8 cellular contexts compared by ENCODE assay signal in the genomic region with DNA sequence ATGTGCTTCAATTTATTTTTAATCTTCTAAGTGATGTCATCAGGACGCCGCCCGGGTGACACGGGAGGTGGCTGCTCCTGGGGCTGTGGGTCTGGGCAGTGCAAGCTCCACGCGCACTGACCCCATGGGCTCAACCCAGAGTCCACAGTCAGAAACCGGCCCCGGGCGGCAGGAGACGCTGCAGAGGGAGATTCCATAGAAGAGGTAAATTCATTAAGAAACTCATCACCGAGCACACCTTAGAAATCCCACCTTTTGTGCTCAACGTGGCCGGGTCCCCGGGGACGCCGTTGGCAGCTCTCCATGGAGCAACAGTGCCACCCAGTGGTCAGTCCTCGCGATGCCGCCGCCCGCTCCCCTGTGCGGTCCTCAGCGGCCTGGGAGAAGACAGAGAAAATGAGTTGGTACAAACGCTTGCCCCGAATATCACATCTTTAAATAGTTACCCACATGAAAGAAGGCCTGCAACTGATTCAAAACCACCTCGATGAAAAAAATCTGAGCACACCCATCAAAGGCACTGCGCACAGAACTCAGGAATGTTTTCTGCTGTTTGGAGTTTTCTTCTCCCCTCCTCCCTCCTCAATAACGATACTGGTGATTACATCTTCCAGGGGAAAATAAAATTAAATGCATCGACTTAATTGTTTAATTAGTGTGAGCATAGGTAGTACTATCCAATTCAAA.
DNase-seq lines count a peak whose midpoint lies in the region; FAIRE-seq and TF ChIP-seq lines count a peak whose summit lies in the region.

No MANE protein-coding gene starts in this region.

- H3K27me3 ChIP-seq in MM.1S (replicated peaks; ENCODE audit: insufficient read depth, low read length) (no peaks in the 10 kb centered on the region), adipocyte (replicated peaks; ENCODE audit: control insufficient read depth, insufficient read depth, low read length) (peaks cover 9% of the 10 kb centered on the region), spleen (replicated peaks in 1 of 7) (peaks cover 0 to 39% (median 0%) of the 10 kb centered on the region in 7 donors)

- no peaks in the 10 kb centered on the region for H3K9me3 ChIP-seq in MM.1S (replicated peaks; ENCODE audit: insufficient read depth, low read length)
- H3K9me3 ChIP-seq in adipocyte (ENCODE audit: control insufficient read depth, low read length): no peaks in the 10 kb centered on the region
- H3K9me3 ChIP-seq in spleen: no peaks in the 10 kb centered on the region

- H3K9ac ChIP-seq in MM.1S (ENCODE audit: low read length): no peak overlapping the region
- no peak overlapping the region for H3K9ac ChIP-seq in adipocyte (ENCODE audit: low read length)

- H3K36me3 ChIP-seq in MM.1S (replicated peaks; ENCODE audit: insufficient read depth, low read length) (no peaks in the 10 kb centered on the region), adipocyte (ENCODE audit: control insufficient read depth, insufficient read depth, low read length, severe bottlenecking) (no peaks in the 10 kb centered on the region), spleen (no peaks in the 10 kb centered on the region)

- TF ChIP-seq CTCF in HFF-Myc (IDR thresholded peaks at IDR 0.05; ENCODE audit: low read depth, low read length, missing control alignments): peak; percentile 90
- peak; percentile 95 for TF ChIP-seq CTCF in MM.1S (IDR thresholded peaks at IDR 0.05; ENCODE audit: low read length)
- peak; percentile 55 to 98 (median 95) for TF ChIP-seq CTCF in spleen (IDR thresholded peaks at IDR 0.05 in 8 of 11, conservative IDR thresholded peaks at IDR 0.05 in 3 of 11)

- intact Hi-C loops in spleen (cut with DNase I; ENCODE audit: low total_unique reads): no loop called here

- H3F3A ChIP-seq in MM.1S (ENCODE audit: insufficient read depth, low read length): no peaks in the 10 kb centered on the region

- H3K4me3 ChIP-seq in HFF-Myc (replicated peaks; ENCODE audit: low read depth, low read length) (no peak overlapping the region), MM.1S (ENCODE audit: low read length) (peak overlapping the region; percentile 30; the same call in 1 of the 2 replicates), adipocyte (ENCODE audit: low read length) (no peak overlapping the region), spleen (peak overlapping the region in 3 of 8 donors; percentile 9 to 54 (median 11))

- WGBS in spleen, 5 donors: 11 to 16% (median 11%) methylated on average over 25 to 29 of the region's 29 CpGs

- no peaks in the 10 kb centered on the region for H4K20me1 ChIP-seq in MM.1S (ENCODE audit: insufficient read depth, low read length)

- no peaks in the 10 kb centered on the region for H3K9me2 ChIP-seq in MM.1S (replicated peaks; ENCODE audit: insufficient read depth, low read length)

- no peaks in the 10 kb centered on the region for H3K4me1 ChIP-seq in MM.1S (ENCODE audit: low read length)
- H3K4me1 ChIP-seq in adipocyte (ENCODE audit: control insufficient read depth, insufficient read depth, low read length): no peaks in the 10 kb centered on the region
- H3K4me1 ChIP-seq in spleen: peaks cover 3 to 14% (median 9%) of the 10 kb centered on the region in 6 donors

- H3K79me2 ChIP-seq in MM.1S (ENCODE audit: low read length): no peaks in the 10 kb centered on the region

- no peak for TF ChIP-seq POLR2A in GM12892 (IDR thresholded peaks at IDR 0.05; ENCODE audit: low read depth, low read length)
- no peak for TF ChIP-seq POLR2A in spleen (IDR thresholded peaks at IDR 0.05)

- FAIRE-seq in GM12892 (lab: Jason Lieb, UNC): peak; percentile 80

- H3K27ac ChIP-seq in MM.1S (ENCODE audit: low read length) (no peak overlapping the region), spleen (no peak overlapping the region)

- H2AFZ ChIP-seq in MM.1S (ENCODE audit: low read length): peak overlapping the region; percentile 36

- peak overlapping the region; percentile 53; the same call in 1 of the 2 replicates for H3K4me2 ChIP-seq in MM.1S (ENCODE audit: low read depth, low read length)

- peak; percentile 59 for DNase-seq in GM12892 (ENCODE audit: insufficient read length)
- DNase-seq in HFF-Myc (ENCODE audit: extremely low read depth, low read depth): no peak
- DNase-seq in MM.1S: peak; percentile 56
- DNase-seq in SW480 (ENCODE audit: low spot score): peak; percentile 79
- peak; percentile 71 for DNase-seq in adipocyte (ENCODE audit: low read depth)
- peak; percentile 5 to 55 for DNase-seq in hippocampal formation (lab: John Stamatoyannopoulos, UW)
- DNase-seq in spleen: peak; percentile 92
- no peak for DNase-seq in GF-D8 (lab: John Stamatoyannopoulos, UW)

Comparison
In these comparisons a context has a peak if more than half of its experiments do, and no peak if none do; other contexts are left out.
1. DNase-seq: peak in GM12892 (single experiment), MM.1S (single experiment), SW480 (single experiment), adipocyte (single experiment), hippocampal formation (2 of 2) and spleen (single experiment); none in HFF-Myc (single experiment) and GF-D8 (single experiment).
2. Peak in every context shown above with its lines, with median percentiles within 50 percentile points of each other: CTCF ChIP-seq.